In genomic region chr7:151756076-151756731, GRCh38 we compare ENCODE assay signal across 9 cellular contexts.
DNase-seq lines count a peak whose midpoint lies in the region; ATAC-seq, FAIRE-seq and TF ChIP-seq lines count a peak whose summit lies in the region.
"Had no signal": no experiment of that assay in that cellular context is flagged by ENCODE, and none has a peak within 500 bp of the region (broad histone marks: within the 10 kb centered on the region; RNA-seq: fewer than 3 reads in every experiment).

No MANE protein-coding gene starts in this region.

- H3K4me1 Mint-ChIP-seq in stimulated activated memory B cell treated with anti-CD40 and anti-IgM and Interleukin-4, amounts not matched to agents 10 μg/mL and 1 μg/mL and 100 μg/mL, for 72 hours, result peaks cover 31% of the 10 kb centered on the region

- H3K4me3 Mint-ChIP-seq in stimulated activated memory B cell treated with anti-CD40 and anti-IgM and Interleukin-4, amounts not matched to agents 10 μg/mL and 1 μg/mL and 100 μg/mL, for 72 hours, result no peak overlapping the region

- ATAC-seq in stimulated activated memory B cell treated with anti-CD40 and anti-IgM and Interleukin-4, amounts not matched to agents 10 μg/mL and 1 μg/mL and 100 μg/mL, for 72 hours, result peak; percentile 83
- ATAC-seq in HG02571 (IDR thresholded peaks at IDR 0.05; ENCODE audit: unreplicated experiment), result no peak

- H3K27me3 Mint-ChIP-seq in stimulated activated memory B cell treated with anti-CD40 and anti-IgM and Interleukin-4, amounts not matched to agents 10 μg/mL and 1 μg/mL and 100 μg/mL, for 72 hours, result no peaks in the 10 kb centered on the region

- no peaks in the 10 kb centered on the region for H3F3A ChIP-seq in MM.1S (ENCODE audit: insufficient read depth, low read length)

- DNase-seq in AG10803 (ENCODE audit: low read depth) (peak; percentile 29), MM.1S (no peak), kidney (peak; percentile 74), HuH-7 (ENCODE audit: low spot score) (no peak), NCI-H2107 (lab: John Stamatoyannopoulos, UW) (no peak)
- DNase-seq in activated T-cell treated with anti-CD3 and anti-CD28 coated beads, Interleukin-2, amount 50 U/mL, for 1 hour, result peak; percentile 51

- H3K9ac ChIP-seq in MM.1S (ENCODE audit: low read length) (no peak overlapping the region), kidney (ENCODE audit: low read length in 2 of 2) (no peak overlapping the region)

- peaks cover 34% of the 10 kb centered on the region for H3K27me3 ChIP-seq in MM.1S (replicated peaks; ENCODE audit: insufficient read depth, low read length)

- intact Hi-C loops in kidney (cut with DNase I), result no loop called here

- H3K27ac Mint-ChIP-seq in stimulated activated memory B cell treated with anti-CD40 and anti-IgM and Interleukin-4, amounts not matched to agents 10 μg/mL and 1 μg/mL and 100 μg/mL, for 72 hours, result peak overlapping the region; percentile 68

- no peak overlapping the region for H3K4me3 ChIP-seq in AG10803 (ENCODE audit: low read length)
- no peak overlapping the region for H3K4me3 ChIP-seq in MM.1S (ENCODE audit: low read length)
- no peak overlapping the region for H3K4me3 ChIP-seq in kidney (ENCODE audit: low read length in 2 of 2)

- H3K4me2 ChIP-seq in MM.1S (ENCODE audit: low read depth, low read length), result peak overlapping the region; percentile 7; the same call in 1 of the 2 replicates

- no peak for FAIRE-seq in kidney (lab: Jason Lieb, UNC)

- TF ChIP-seq CTCF in AG10803 (conservative IDR thresholded peaks at IDR 0.05; ENCODE audit: low read length) (no peak), MM.1S (IDR thresholded peaks at IDR 0.05; ENCODE audit: low read length) (no peak), kidney (IDR thresholded peaks at IDR 0.05; ENCODE audit: borderline replicate concordance, extremely low read depth, insufficient read depth) (no peak)

- peaks cover 2% of the 10 kb centered on the region for H3K9me3 Mint-ChIP-seq in stimulated activated memory B cell treated with anti-CD40 and anti-IgM and Interleukin-4, amounts not matched to agents 10 μg/mL and 1 μg/mL and 100 μg/mL, for 72 hours

- H3K27ac ChIP-seq in MM.1S (ENCODE audit: low read length), result no peak overlapping the region
- no peak overlapping the region for H3K27ac ChIP-seq in kidney (ENCODE audit: low read depth in 2 of 2, low read length in 2 of 2)
- H3K27ac ChIP-seq: VCaP had no signal

- H3K9me3 ChIP-seq in MM.1S (replicated peaks; ENCODE audit: insufficient read depth, low read length) (no peaks in the 10 kb centered on the region), kidney (ENCODE audit: control insufficient read depth in 1 of 2, low read length in 2 of 2) (no peaks in the 10 kb centered on the region)

- peak overlapping the region; percentile 24; the same call in 1 of the 2 replicates for H2AFZ ChIP-seq in MM.1S (ENCODE audit: low read length)

- H3K9me2 ChIP-seq in MM.1S (replicated peaks; ENCODE audit: insufficient read depth, low read length), result no peaks in the 10 kb centered on the region

- H3K79me2 ChIP-seq in MM.1S (ENCODE audit: low read length), result no peaks in the 10 kb centered on the region

- peaks cover 26% of the 10 kb centered on the region for H3K36me3 Mint-ChIP-seq in stimulated activated memory B cell treated with anti-CD40 and anti-IgM and Interleukin-4, amounts not matched to agents 10 μg/mL and 1 μg/mL and 100 μg/mL, for 72 hours

- no peaks in the 10 kb centered on the region for H3K4me1 ChIP-seq in MM.1S (ENCODE audit: low read length)
- H3K4me1 ChIP-seq in kidney (ENCODE audit: control insufficient read depth in 1 of 2, insufficient read depth in 1 of 2, low read depth in 1 of 2, low read length in 2 of 2), result peaks cover 4 to 21% of the 10 kb centered on the region in 2 donors

- H4K20me1 ChIP-seq in MM.1S (ENCODE audit: insufficient read depth, low read length), result no peaks in the 10 kb centered on the region

- no peaks in the 10 kb centered on the region for H3K36me3 ChIP-seq in MM.1S (replicated peaks; ENCODE audit: insufficient read depth, low read length)
- peaks cover 0 to 2% of the 10 kb centered on the region in 2 donors for H3K36me3 ChIP-seq in kidney (ENCODE audit: control insufficient read depth in 1 of 2, insufficient read depth in 2 of 2, low read length in 2 of 2)

Comparison
In these comparisons a context has a peak if more than half of its experiments do, and no peak if none do; other contexts are left out.
1. DNase-seq: peak in AG10803 (single experiment), activated T-cell treated with anti-CD3 and anti-CD28 coated beads, Interleukin-2, amount 50 U/mL, for 1 hour (single experiment) and kidney (single experiment); none in MM.1S (single experiment), HuH-7 (single experiment) and NCI-H2107 (single experiment).